20 cellular contexts compared by ENCODE assay signal in genomic region chr1:245560460-245560859, GRCh38.
DNase-seq lines count a peak whose midpoint lies in the region; ATAC-seq and TF ChIP-seq lines count a peak whose summit lies in the region.
"Had no signal": no experiment of that assay in that cellular context is flagged by ENCODE, and none has a peak within 500 bp of the region (broad histone marks: within the 10 kb centered on the region; RNA-seq: fewer than 3 reads in every experiment).

No MANE protein-coding gene starts in this region.

- TF ChIP-seq CTCF in cardiac muscle cell (IDR thresholded peaks at IDR 0.05; ENCODE audit: low read depth, low read length) (no peak), heart right ventricle (IDR thresholded peaks at IDR 0.05) (no peak), nephron progenitor cell (IDR thresholded peaks at IDR 0.05) (no peak), neural progenitor cell (IDR thresholded peaks at IDR 0.05) (no peak)

- H3K27ac ChIP-seq in cardiac muscle cell (peak overlapping the region; percentile 78), heart right ventricle (no peak overlapping the region), neural progenitor cell (no peak overlapping the region)
- H3K27ac ChIP-seq: 22Rv1; A549; BLaER1 treated with 17β-estradiol and CSF1 and Interleukin-3, amounts not matched to agents 10 nM and 100 nM; C4-2B had no signal

- H3K9me3 Mint-ChIP-seq in nephron progenitor cell = peaks cover 2% of the 10 kb centered on the region
- H3K9me3 Mint-ChIP-seq in neural progenitor cell = no peaks in the 10 kb centered on the region
- H3K9me3 Mint-ChIP-seq: CD4-positive, alpha-beta T cell; CD8-positive, alpha-beta T cell had no signal

- H3K4me1 ChIP-seq in cardiac muscle cell (ENCODE audit: low read depth) = peaks cover 17% of the 10 kb centered on the region
- H3K4me1 ChIP-seq in heart right ventricle = no peaks in the 10 kb centered on the region
- no peaks in the 10 kb centered on the region for H3K4me1 ChIP-seq in neural progenitor cell
- H3K4me1 ChIP-seq: BLaER1 treated with 17β-estradiol and CSF1 and Interleukin-3, amounts not matched to agents 10 nM and 100 nM had no signal

- H3K9ac ChIP-seq in neural progenitor cell = no peak overlapping the region
- H3K9ac ChIP-seq: BLaER1 treated with 17β-estradiol and CSF1 and Interleukin-3, amounts not matched to agents 10 nM and 100 nM had no signal

- no peak overlapping the region for H2AFZ ChIP-seq in neural progenitor cell (replicated peaks)

- H3K9me3 ChIP-seq in cardiac muscle cell (ENCODE audit: low read depth) (no peaks in the 10 kb centered on the region), heart right ventricle (no peaks in the 10 kb centered on the region), neural progenitor cell (ENCODE audit: low read depth) (no peaks in the 10 kb centered on the region)
- H3K9me3 ChIP-seq: A549; BLaER1 treated with 17β-estradiol and CSF1 and Interleukin-3, amounts not matched to agents 10 nM and 100 nM; Caco-2 had no signal

- DNase-seq in cardiac muscle cell (ENCODE audit: low read depth in 1 of 2, low spot score in 1 of 2) (no peak), heart right ventricle (no peak), nephron progenitor cell (no peak), neural progenitor cell (ENCODE audit: low spot score) (no peak), H4 (ENCODE audit: low spot score) (no peak), occipital lobe (lab: John Stamatoyannopoulos, UW) (no peak)
- DNase-seq: AML-193; Caco-2; Calu3; CD4-positive, alpha-beta T cell; CD8-positive, alpha-beta T cell; DMS79 treated with DMSO at 0.1 percent for 48 hours; GF-D8 had no signal

- H3K4me2 ChIP-seq in neural progenitor cell = no peak overlapping the region
- H3K4me2 ChIP-seq: A549; BLaER1 treated with 17β-estradiol and CSF1 and Interleukin-3, amounts not matched to agents 10 nM and 100 nM had no signal

- H3K4me1 Mint-ChIP-seq in nephron progenitor cell = peaks cover 57% of the 10 kb centered on the region
- H3K4me1 Mint-ChIP-seq in neural progenitor cell = peaks cover 7% of the 10 kb centered on the region
- H3K4me1 Mint-ChIP-seq: B cell had no signal

- no peaks in the 10 kb centered on the region for H3K27me3 Mint-ChIP-seq in nephron progenitor cell (ENCODE audit: low read depth, poor library complexity)
- H3K27me3 Mint-ChIP-seq in neural progenitor cell (ENCODE audit: insufficient read depth, low read depth) = peaks cover 5% of the 10 kb centered on the region
- H3K27me3 Mint-ChIP-seq: B cell; CD4-positive, alpha-beta T cell had no signal

- intact Hi-C loops in heart right ventricle (cut with DNase I) = no loop called here

- no peaks in the 10 kb centered on the region for H3F3A ChIP-seq in neural progenitor cell (ENCODE audit: low read depth)

- no peaks in the 10 kb centered on the region for H3K36me3 ChIP-seq in cardiac muscle cell
- H3K36me3 ChIP-seq in heart right ventricle = no peaks in the 10 kb centered on the region
- no peaks in the 10 kb centered on the region for H3K36me3 ChIP-seq in neural progenitor cell
- H3K36me3 ChIP-seq: BLaER1 treated with 17β-estradiol and CSF1 and Interleukin-3, amounts not matched to agents 10 nM and 100 nM had no signal

- no peaks in the 10 kb centered on the region for H3K27me3 ChIP-seq in cardiac muscle cell
- H3K27me3 ChIP-seq in heart right ventricle = no peaks in the 10 kb centered on the region
- H3K27me3 ChIP-seq in neural progenitor cell = no peaks in the 10 kb centered on the region
- H3K27me3 ChIP-seq: BLaER1 treated with 17β-estradiol and CSF1 and Interleukin-3, amounts not matched to agents 10 nM and 100 nM had no signal

- no peak overlapping the region for H3K4me3 ChIP-seq in cardiac muscle cell
- no peak overlapping the region for H3K4me3 ChIP-seq in heart right ventricle
- H3K4me3 ChIP-seq in neural progenitor cell = no peak overlapping the region
- H3K4me3 ChIP-seq: A549; BLaER1 treated with 17β-estradiol and CSF1 and Interleukin-3, amounts not matched to agents 10 nM and 100 nM; GM12878 had no signal

- no peak for ATAC-seq in heart right ventricle
- no peak for ATAC-seq in HG03097 (IDR thresholded peaks at IDR 0.05; ENCODE audit: low FRiP score, unreplicated experiment)
- ATAC-seq: A549; CD8-positive, alpha-beta T cell; GM12878 had no signal

- WGBS in heart right ventricle, 2 donors = 87 to 90% methylated on average over 11 of the region's 11 CpGs

- no peaks in the 10 kb centered on the region for H4K20me1 ChIP-seq in neural progenitor cell (ENCODE audit: low read depth)
- H4K20me1 ChIP-seq: BLaER1 treated with 17β-estradiol and CSF1 and Interleukin-3, amounts not matched to agents 10 nM and 100 nM had no signal

- H3K36me3 Mint-ChIP-seq in nephron progenitor cell (ENCODE audit: low read depth) (peaks cover 23% of the 10 kb centered on the region), neural progenitor cell (peaks cover 4% of the 10 kb centered on the region)
- H3K36me3 Mint-ChIP-seq: CD8-positive, alpha-beta T cell had no signal

- H3K27ac Mint-ChIP-seq in nephron progenitor cell (peak overlapping the region; percentile 87), neural progenitor cell (peak overlapping the region; percentile 67)
- H3K27ac Mint-ChIP-seq: B cell; CD4-positive, alpha-beta T cell; CD8-positive, alpha-beta T cell had no signal

- H3K79me2 ChIP-seq in neural progenitor cell (ENCODE audit: low read depth) = no peaks in the 10 kb centered on the region

- no peak overlapping the region for H3K4me3 Mint-ChIP-seq in nephron progenitor cell
- no peak overlapping the region for H3K4me3 Mint-ChIP-seq in neural progenitor cell
- H3K4me3 Mint-ChIP-seq: B cell; CD4-positive, alpha-beta T cell; CD8-positive, alpha-beta T cell had no signal
